In genomic region chr17:17751996-17752821, GRCh38 we compare ENCODE assay signal across 1 cellular context.
TF ChIP-seq lines count a peak whose summit lies in the region.

No MANE protein-coding gene starts in this region.

TF ChIP-seq in K562, 482 proteins besides CTCF, POLR2A, EP300 and RAD21 (continued from another document and continues in another):
- TF ChIP-seq PRDM10 (IDR thresholded peaks at IDR 0.05; ENCODE audit: partially characterized antibody): peak; percentile 49
- TF ChIP-seq SNAPC5 (CRISPR knock-in tag; IDR thresholded peaks at IDR 0.05): no peak
- TF ChIP-seq HDGF (IDR thresholded peaks at IDR 0.05): peak; percentile 58; the same call in 1 of the 2 replicates
- peak; percentile 81 for TF ChIP-seq POLR2G (IDR thresholded peaks at IDR 0.05; ENCODE audit: low read depth, low read length)
- peak; percentile 68; the same call in 1 of the 2 replicates for TF ChIP-seq FOXJ2 (tag; IDR thresholded peaks at IDR 0.05)
- TF ChIP-seq ILK (tag; IDR thresholded peaks at IDR 0.05; ENCODE audit: borderline replicate concordance, low read depth): no peak
- no peak for TF ChIP-seq NFATC3 (IDR thresholded peaks at IDR 0.05)
- TF ChIP-seq PHF20 (IDR thresholded peaks at IDR 0.05; ENCODE audit: partially characterized antibody): peak; percentile 57
- TF ChIP-seq CTCFL (IDR thresholded peaks at IDR 0.05; ENCODE audit: borderline replicate concordance, insufficient read depth, low read depth, low read length, poor library complexity, severe bottlenecking): peak; percentile 11
- peak in 1 of 3 experiments; percentile 38; a peak in 2 of 6 replicates for TF ChIP-seq ZBTB11 (CRISPR knock-in tag; IDR thresholded peaks at IDR 0.05)
- peak; percentile 45; the same call in 1 of the 2 replicates for TF ChIP-seq GABPB1 (CRISPR knock-in tag; IDR thresholded peaks at IDR 0.05)
- no peak for TF ChIP-seq NONO (IDR thresholded peaks at IDR 0.05; ENCODE audit: low read depth in 2 of 2, low read length in 1 of 2)
- 0 out of 4 replicates have a peak, but pooled peaks of 1 of the 2 experiments have one; percentile 27 for TF ChIP-seq ARNT (IDR thresholded peaks at IDR 0.05)
- TF ChIP-seq MAX (CRISPR knock-in tag; IDR thresholded peaks at IDR 0.05): peak; percentile 26; the same call in 1 of the 2 replicates
- no peak for TF ChIP-seq ZEB2 (IDR thresholded peaks at IDR 0.05)
- 0 out of 2 replicates have a peak, but pooled peaks have one; percentile 25 for TF ChIP-seq MTA3 (IDR thresholded peaks at IDR 0.05; ENCODE audit: borderline replicate concordance)
- TF ChIP-seq SRF (CRISPR knock-in tag; IDR thresholded peaks at IDR 0.05): 0 out of 4 replicates have a peak, but pooled peaks of 1 of the 2 experiments have one; percentile 30
- TF ChIP-seq MBD2 (IDR thresholded peaks at IDR 0.05; ENCODE audit: borderline replicate concordance, low read depth): 0 out of 2 replicates have a peak, but pooled peaks have one; percentile 48
- TF ChIP-seq TCF3 (CRISPR knock-in tag; IDR thresholded peaks at IDR 0.05): no peak
- no peak for TF ChIP-seq PTRF (tag; IDR thresholded peaks at IDR 0.05)
- no peak for TF ChIP-seq ZNF696 (CRISPR knock-in tag; conservative IDR thresholded peaks at IDR 0.05)
- no peak for TF ChIP-seq CBX3 (IDR thresholded peaks at IDR 0.05; ENCODE audit: borderline replicate concordance in 1 of 2, low read length in 2 of 2)
- TF ChIP-seq PHF21A (IDR thresholded peaks at IDR 0.05; ENCODE audit: borderline replicate concordance, low read depth): no peak
- TF ChIP-seq EP400 (IDR thresholded peaks at IDR 0.05): peak; percentile 62
- peak; percentile 60 for TF ChIP-seq ZKSCAN1 (IDR thresholded peaks at IDR 0.05; ENCODE audit: low read depth, low read length)
- TF ChIP-seq CREM (IDR thresholded peaks at IDR 0.05; ENCODE audit: low read depth): peak; percentile 60
- peak; percentile 2 for TF ChIP-seq MEIS2 (IDR thresholded peaks at IDR 0.05; ENCODE audit: partially characterized antibody)
- TF ChIP-seq CXXC5 (CRISPR knock-in tag; IDR thresholded peaks at IDR 0.05): peak; percentile 43
- TF ChIP-seq BHLHE40 (IDR thresholded peaks at IDR 0.05; ENCODE audit: low read length): peak; percentile 37; the same call in 1 of the 2 replicates
- no peak for TF ChIP-seq ZNF740 (CRISPR knock-in tag; IDR thresholded peaks at IDR 0.05)
- no peak for TF ChIP-seq ZNF740 (tag; IDR thresholded peaks at IDR 0.05)
- peak; percentile 52 for TF ChIP-seq TBP (optimal IDR thresholded peaks at IDR 0.05; ENCODE audit: low read depth, low read length)
- peak; percentile 71; the same call in 1 of the 2 replicates for TF ChIP-seq MYNN (IDR thresholded peaks at IDR 0.05)
- no peak for TF ChIP-seq MYNN (CRISPR knock-in tag; IDR thresholded peaks at IDR 0.05)
- peak; percentile 13 for TF ChIP-seq RBBP5 (IDR thresholded peaks at IDR 0.05; ENCODE audit: borderline replicate concordance, insufficient read depth, low read length, poor library complexity, severe bottlenecking)
- TF ChIP-seq RB1 (IDR thresholded peaks at IDR 0.05; ENCODE audit: low read depth): no peak
- TF ChIP-seq ADNP (tag; IDR thresholded peaks at IDR 0.05): peak; percentile 79
- TF ChIP-seq PKNOX1 (IDR thresholded peaks at IDR 0.05): peak; percentile 78
- TF ChIP-seq ELF1 (tag; IDR thresholded peaks at IDR 0.05): peak; percentile 51; the same call in 1 of the 2 replicates
- TF ChIP-seq ZNF780A (CRISPR knock-in tag; IDR thresholded peaks at IDR 0.05): no peak
- no peak for TF ChIP-seq CC2D1A (IDR thresholded peaks at IDR 0.05)
- peak; percentile 6 for TF ChIP-seq FOS (IDR thresholded peaks at IDR 0.05; ENCODE audit: extremely low read depth, insufficient read length)
- peak; percentile 94 for TF ChIP-seq RBM25 (IDR thresholded peaks at IDR 0.05; ENCODE audit: low read depth, low read length, severe bottlenecking)
- peak; percentile 55; the same call in 1 of the 2 replicates for TF ChIP-seq HLTF (IDR thresholded peaks at IDR 0.05)
- no peak for TF ChIP-seq ETV5 (CRISPR knock-in tag; IDR thresholded peaks at IDR 0.05; ENCODE audit: low read depth)
- peak; percentile 80 for TF ChIP-seq VEZF1 (CRISPR knock-in tag; IDR thresholded peaks at IDR 0.05)
- no peak for TF ChIP-seq SPI1 (IDR thresholded peaks at IDR 0.05; ENCODE audit: borderline replicate concordance, low read depth, low read length)
- TF ChIP-seq POLR2AphosphoS5 (IDR thresholded peaks at IDR 0.05; ENCODE audit: control insufficient read depth, insufficient read depth, low read depth, low read length): peak; percentile 53; the same call in 1 of the 2 replicates
- TF ChIP-seq ZNF384 (IDR thresholded peaks at IDR 0.05; ENCODE audit: low read depth, low read length): no peak
- TF ChIP-seq NR4A1 (CRISPR knock-in tag; IDR thresholded peaks at IDR 0.05): 0 out of 2 replicates have a peak, but pooled peaks have one; percentile 23
- no peak for TF ChIP-seq NR4A1 (tag; IDR thresholded peaks at IDR 0.05)
- TF ChIP-seq ZNF121 (CRISPR knock-in tag; conservative IDR thresholded peaks at IDR 0.05): no peak
- peak; percentile 79 for TF ChIP-seq HDAC2 (IDR thresholded peaks at IDR 0.05)
- TF ChIP-seq TSHZ1 (CRISPR knock-in tag; IDR thresholded peaks at IDR 0.05): no peak
- no peak for TF ChIP-seq ZFP30 (CRISPR knock-in tag; IDR thresholded peaks at IDR 0.05; ENCODE audit: borderline replicate concordance)
- TF ChIP-seq ETV1 (tag; conservative IDR thresholded peaks at IDR 0.05; ENCODE audit: low read depth): peak; percentile 76
- no peak for TF ChIP-seq C11orf30 (IDR thresholded peaks at IDR 0.05; ENCODE audit: low read depth)
- peak; percentile 80 for TF ChIP-seq CBX1 (IDR thresholded peaks at IDR 0.05; ENCODE audit: low read depth)
